ENCODE assay signal across 22 cellular contexts in genomic region chr18:30132959-30133358, GRCh38.
"Had no signal": no experiment of that assay in that cellular context is flagged by ENCODE, and none has a peak within 500 bp of the region (broad histone marks: within the 10 kb centered on the region; RNA-seq: fewer than 3 reads in every experiment).

No MANE protein-coding gene starts in this region.

- H3K4me3 ChIP-seq: cardiac muscle cell, lung, neural progenitor cell, transverse colon had no signal

- H3K9me3 ChIP-seq: transverse colon had no signal

- H3K27ac Mint-ChIP-seq: activated B cell treated with CpG ODN at 0.5 μM for 24 hours; activated CD4-positive, alpha-beta T cell treated with anti-CD3 and anti-CD28 coated beads for 36 hours; activated naive CD8-positive, alpha-beta T cell treated with anti-CD3 and anti-CD28 coated beads for 36 hours; naive thymus-derived CD4-positive, alpha-beta T cell; neural progenitor cell; stimulated activated naive B cell treated with anti-CD40 and anti-IgM and Interleukin-4, amounts not matched to agents 10 μg/mL and 1 μg/mL and 100 μg/mL, for 72 hours had no signal

- H3K4me1 Mint-ChIP-seq: activated B cell treated with CpG ODN at 0.5 μM for 24 hours; activated CD4-positive, alpha-beta T cell treated with anti-CD3 and anti-CD28 coated beads for 36 hours; activated naive CD8-positive, alpha-beta T cell treated with anti-CD3 and anti-CD28 coated beads for 36 hours; naive thymus-derived CD4-positive, alpha-beta T cell; neural progenitor cell; stimulated activated naive B cell treated with anti-CD40 and anti-IgM and Interleukin-4, amounts not matched to agents 10 μg/mL and 1 μg/mL and 100 μg/mL, for 72 hours had no signal

- H3K27me3 ChIP-seq: cardiac muscle cell, neural progenitor cell, transverse colon had no signal

- H3K4me3 Mint-ChIP-seq: activated B cell treated with CpG ODN at 0.5 μM for 24 hours; activated CD4-positive, alpha-beta T cell treated with anti-CD3 and anti-CD28 coated beads for 36 hours; activated naive CD8-positive, alpha-beta T cell treated with anti-CD3 and anti-CD28 coated beads for 36 hours; naive thymus-derived CD4-positive, alpha-beta T cell; neural progenitor cell; stimulated activated naive B cell treated with anti-CD40 and anti-IgM and Interleukin-4, amounts not matched to agents 10 μg/mL and 1 μg/mL and 100 μg/mL, for 72 hours had no signal

- H3K36me3 Mint-ChIP-seq: activated naive CD8-positive, alpha-beta T cell treated with anti-CD3 and anti-CD28 coated beads for 36 hours; naive thymus-derived CD4-positive, alpha-beta T cell; neural progenitor cell; stimulated activated naive B cell treated with anti-CD40 and anti-IgM and Interleukin-4, amounts not matched to agents 10 μg/mL and 1 μg/mL and 100 μg/mL, for 72 hours had no signal

- H2AFZ ChIP-seq: neural progenitor cell had no signal

- FAIRE-seq: kidney, urothelium cell line had no signal

- H3K36me3 ChIP-seq: cardiac muscle cell, neural progenitor cell, transverse colon had no signal

- H3K27me3 Mint-ChIP-seq: activated B cell treated with CpG ODN at 0.5 μM for 24 hours; activated CD4-positive, alpha-beta T cell treated with anti-CD3 and anti-CD28 coated beads for 36 hours; activated naive CD8-positive, alpha-beta T cell treated with anti-CD3 and anti-CD28 coated beads for 36 hours; naive thymus-derived CD4-positive, alpha-beta T cell; stimulated activated naive B cell treated with anti-CD40 and anti-IgM and Interleukin-4, amounts not matched to agents 10 μg/mL and 1 μg/mL and 100 μg/mL, for 72 hours had no signal

- H3K4me2 ChIP-seq: neural progenitor cell had no signal

- ATAC-seq: activated CD4-positive, alpha-beta T cell treated with anti-CD3 and anti-CD28 coated beads for 36 hours; left lobe of liver; naive thymus-derived CD4-positive, alpha-beta T cell; sciatic nerve; stimulated activated naive B cell treated with anti-CD40 and anti-IgM and Interleukin-4, amounts not matched to agents 10 μg/mL and 1 μg/mL and 100 μg/mL, for 72 hours had no signal

- H3K9me3 Mint-ChIP-seq: activated B cell treated with CpG ODN at 0.5 μM for 24 hours, neural progenitor cell had no signal

- DNase-seq: activated B cell treated with CpG ODN at 0.5 μM for 24 hours; activated CD4-positive, alpha-beta T cell treated with anti-CD3 and anti-CD28 coated beads for 36 hours; activated CD4-positive, alpha-beta T cell treated with anti-CD3 and anti-CD28 coated beads, Interleukin-2, amount 50 U/mL, for 48 hours; activated naive CD4-positive, alpha-beta T cell treated with Interleukin-2 at 50 U/mL for 16 hours; activated naive CD8-positive, alpha-beta T cell treated with anti-CD3 and anti-CD28 coated beads for 36 hours; activated T-cell treated with anti-CD3 and anti-CD28 coated beads, Interleukin-2, amount 50 U/mL, for 48 hours; amygdala; cortex of kidney; foreskin fibroblast; kidney; naive thymus-derived CD4-positive, alpha-beta T cell; posterior cingulate gyrus; stimulated activated CD4-positive, alpha-beta T cell treated with anti-CD3 and anti-CD28 coated beads, Interleukin-2, amount 100 ng/mL, for 48 hours; stimulated activated CD8-positive, alpha-beta memory T cell treated with anti-CD3 and anti-CD28 coated beads, Interleukin-4, amount 100 ng/mL, for 48 hours; stimulated activated naive B cell treated with anti-CD40 and anti-IgM and Interleukin-4, amounts not matched to agents 10 μg/mL and 1 μg/mL and 100 μg/mL, for 72 hours; transverse colon had no signal

- H3K4me1 ChIP-seq: neural progenitor cell, transverse colon had no signal

- H3K9ac ChIP-seq: neural progenitor cell had no signal

- H3K27ac ChIP-seq: cardiac muscle cell, neural progenitor cell, transverse colon had no signal
